15 cellular contexts compared by ENCODE assay signal in the genomic region with DNA sequence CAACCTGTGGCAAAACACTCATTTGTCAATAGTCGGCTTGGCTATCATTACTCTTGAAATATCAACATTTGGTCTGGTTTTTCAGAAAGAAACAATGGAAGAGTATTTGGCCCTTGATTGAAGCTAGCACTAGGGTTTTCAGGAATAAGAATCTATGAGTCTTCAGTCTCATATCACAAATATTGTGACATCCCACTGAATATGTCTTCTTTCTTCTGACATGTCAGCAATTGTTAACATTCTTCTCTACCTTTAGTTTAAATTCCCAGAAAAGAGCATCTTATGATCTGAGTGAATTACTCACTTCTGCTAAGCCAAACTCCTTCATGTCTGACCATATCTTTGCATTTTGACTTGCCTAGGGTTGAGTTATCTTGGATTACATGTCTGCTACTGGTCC.
DNase-seq lines count a peak whose midpoint lies in the region; ATAC-seq and TF ChIP-seq lines count a peak whose summit lies in the region.
"Had no signal": no experiment of that assay in that cellular context is flagged by ENCODE, and none has a peak within 500 bp of the region (broad histone marks: within the 10 kb centered on the region; RNA-seq: fewer than 3 reads in every experiment).

No MANE protein-coding gene starts in this region.

- H3K4me3 ChIP-seq in OCI-LY3 (ENCODE audit: low read length), result no peak overlapping the region
- no peak overlapping the region for H3K4me3 ChIP-seq in neural cell (ENCODE audit: low read length)
- H3K4me3 ChIP-seq: HAP-1 had no signal

- H3K9me3 ChIP-seq in OCI-LY3 (ENCODE audit: insufficient read depth, low read length) (no peaks in the 10 kb centered on the region), neural cell (ENCODE audit: low read length) (no peaks in the 10 kb centered on the region)
- H3K9me3 ChIP-seq: HAP-1 had no signal

- DNase-seq in amniotic epithelial cell (ENCODE audit: low read depth) (peak; percentile 6), chondrocyte (ENCODE audit: low spot score) (no peak), HT-29 (ENCODE audit: low spot score) (no peak)
- no peak for DNase-seq in stimulated activated effector memory CD8-positive, alpha-beta T cell treated with anti-CD3 and anti-CD28 coated beads, Interleukin-12 subunit alpha, Interleukin-12 subunit beta, amount 100 ng/mL, for 72 hours (ENCODE audit: low spot score in 2 of 2)
- DNase-seq: C1 segment of cervical spinal cord; Calu3; CD4-positive, alpha-beta memory T cell; COR-L47; DMS153; DND-41; GOT3; HFFc6 had no signal

- no peak overlapping the region for H3K4me3 Mint-ChIP-seq in chondrocyte (ENCODE audit: unreplicated experiment)
- H3K4me3 Mint-ChIP-seq in stimulated activated effector memory CD8-positive, alpha-beta T cell treated with anti-CD3 and anti-CD28 coated beads, Interleukin-12 subunit alpha, Interleukin-12 subunit beta, amount 100 ng/mL, for 72 hours, result no peak overlapping the region
- H3K4me3 Mint-ChIP-seq: CD4-positive, alpha-beta memory T cell; HFFc6 had no signal

- peaks cover 10% of the 10 kb centered on the region for H3K4me1 ChIP-seq in OCI-LY3 (ENCODE audit: low read length)
- H3K4me1 ChIP-seq: HAP-1 had no signal

- no peak overlapping the region for H3K27ac Mint-ChIP-seq in chondrocyte (ENCODE audit: unreplicated experiment)
- H3K27ac Mint-ChIP-seq in stimulated activated effector memory CD8-positive, alpha-beta T cell treated with anti-CD3 and anti-CD28 coated beads, Interleukin-12 subunit alpha, Interleukin-12 subunit beta, amount 100 ng/mL, for 72 hours, result no peak overlapping the region
- H3K27ac Mint-ChIP-seq: CD4-positive, alpha-beta memory T cell; HFFc6 had no signal

- no peaks in the 10 kb centered on the region for H3K36me3 ChIP-seq in OCI-LY3 (replicated peaks; ENCODE audit: low read depth, low read length)
- no peaks in the 10 kb centered on the region for H3K36me3 ChIP-seq in neural cell (ENCODE audit: insufficient read depth, low read length)
- H3K36me3 ChIP-seq: HAP-1 had no signal

- no peaks in the 10 kb centered on the region for H3K79me2 ChIP-seq in OCI-LY3 (ENCODE audit: low read length)
- no peaks in the 10 kb centered on the region for H3K79me2 ChIP-seq in neural cell (replicated peaks; ENCODE audit: insufficient read depth, low read length)

- H3K27me3 ChIP-seq in OCI-LY3 (ENCODE audit: low read depth, low read length), result no peaks in the 10 kb centered on the region
- no peaks in the 10 kb centered on the region for H3K27me3 ChIP-seq in neural cell (ENCODE audit: insufficient read depth, low read depth, low read length)

- no peak overlapping the region for H3K4me2 ChIP-seq in OCI-LY3 (ENCODE audit: low read length)
- peak overlapping the region; percentile 0 for H3K4me2 ChIP-seq in neural cell (ENCODE audit: low read length)

- TF ChIP-seq CTCF in OCI-LY3 (IDR thresholded peaks at IDR 0.05; ENCODE audit: low read depth, low read length) (no peak), neural cell (IDR thresholded peaks at IDR 0.05; ENCODE audit: poor library complexity, severe bottlenecking) (no peak), chondrocyte (IDR thresholded peaks at IDR 0.05) (no peak)

- TF ChIP-seq RAD21 in neural cell (conservative IDR thresholded peaks at IDR 0.05), result no peak

- no peak overlapping the region for H3K9ac ChIP-seq in OCI-LY3 (ENCODE audit: low read length)
- H3K9ac ChIP-seq in neural cell (ENCODE audit: low read length), result no peak overlapping the region

- H3K36me3 Mint-ChIP-seq in chondrocyte (ENCODE audit: low read depth), result peaks cover 1% of the 10 kb centered on the region
- H3K36me3 Mint-ChIP-seq in stimulated activated effector memory CD8-positive, alpha-beta T cell treated with anti-CD3 and anti-CD28 coated beads, Interleukin-12 subunit alpha, Interleukin-12 subunit beta, amount 100 ng/mL, for 72 hours, result no peaks in the 10 kb centered on the region
- H3K36me3 Mint-ChIP-seq: CD4-positive, alpha-beta memory T cell had no signal

- ATAC-seq in stimulated activated effector memory CD8-positive, alpha-beta T cell treated with anti-CD3 and anti-CD28 coated beads, Interleukin-12 subunit alpha, Interleukin-12 subunit beta, amount 100 ng/mL, for 72 hours, result no peak

- H2AFZ ChIP-seq in OCI-LY3 (ENCODE audit: low read depth, low read length), result no peak overlapping the region
- H2AFZ ChIP-seq in neural cell (ENCODE audit: low read depth, low read length), result no peak overlapping the region

- no peaks in the 10 kb centered on the region for H3F3A ChIP-seq in neural cell (ENCODE audit: insufficient read depth, low read length, poor library complexity, severe bottlenecking)

- no peaks in the 10 kb centered on the region for H3K4me1 Mint-ChIP-seq in chondrocyte (ENCODE audit: low read depth)
- H3K4me1 Mint-ChIP-seq in stimulated activated effector memory CD8-positive, alpha-beta T cell treated with anti-CD3 and anti-CD28 coated beads, Interleukin-12 subunit alpha, Interleukin-12 subunit beta, amount 100 ng/mL, for 72 hours, result no peaks in the 10 kb centered on the region
- H3K4me1 Mint-ChIP-seq: CD4-positive, alpha-beta memory T cell had no signal

- H3K27ac ChIP-seq in OCI-LY3 (ENCODE audit: low read length), result peak overlapping the region; percentile 28; the same call in 1 of the 2 replicates
- H3K27ac ChIP-seq in neural cell (ENCODE audit: low read length), result no peak overlapping the region

- H3K27me3 Mint-ChIP-seq in chondrocyte (ENCODE audit: low read depth), result no peaks in the 10 kb centered on the region
- H3K27me3 Mint-ChIP-seq: CD4-positive, alpha-beta memory T cell had no signal

- H3K9me3 Mint-ChIP-seq in chondrocyte (ENCODE audit: low read depth), result no peaks in the 10 kb centered on the region
- H3K9me3 Mint-ChIP-seq in stimulated activated effector memory CD8-positive, alpha-beta T cell treated with anti-CD3 and anti-CD28 coated beads, Interleukin-12 subunit alpha, Interleukin-12 subunit beta, amount 100 ng/mL, for 72 hours, result peaks cover 24% of the 10 kb centered on the region
- H3K9me3 Mint-ChIP-seq: HFFc6 had no signal

- H3K9me2 ChIP-seq in neural cell (ENCODE audit: insufficient read depth, low read length), result no peaks in the 10 kb centered on the region

- TF ChIP-seq EP300 in neural cell (conservative IDR thresholded peaks at IDR 0.05; ENCODE audit: poor library complexity, severe bottlenecking), result peak; percentile 90

- H4K20me1 ChIP-seq in OCI-LY3 (ENCODE audit: insufficient read depth, low read length) (no peaks in the 10 kb centered on the region), neural cell (ENCODE audit: insufficient read depth) (no peaks in the 10 kb centered on the region)

TF ChIP-seq in neural cell, 6 proteins besides CTCF, POLR2A, EP300 and RAD21:
- TF ChIP-seq, protein P1, sequence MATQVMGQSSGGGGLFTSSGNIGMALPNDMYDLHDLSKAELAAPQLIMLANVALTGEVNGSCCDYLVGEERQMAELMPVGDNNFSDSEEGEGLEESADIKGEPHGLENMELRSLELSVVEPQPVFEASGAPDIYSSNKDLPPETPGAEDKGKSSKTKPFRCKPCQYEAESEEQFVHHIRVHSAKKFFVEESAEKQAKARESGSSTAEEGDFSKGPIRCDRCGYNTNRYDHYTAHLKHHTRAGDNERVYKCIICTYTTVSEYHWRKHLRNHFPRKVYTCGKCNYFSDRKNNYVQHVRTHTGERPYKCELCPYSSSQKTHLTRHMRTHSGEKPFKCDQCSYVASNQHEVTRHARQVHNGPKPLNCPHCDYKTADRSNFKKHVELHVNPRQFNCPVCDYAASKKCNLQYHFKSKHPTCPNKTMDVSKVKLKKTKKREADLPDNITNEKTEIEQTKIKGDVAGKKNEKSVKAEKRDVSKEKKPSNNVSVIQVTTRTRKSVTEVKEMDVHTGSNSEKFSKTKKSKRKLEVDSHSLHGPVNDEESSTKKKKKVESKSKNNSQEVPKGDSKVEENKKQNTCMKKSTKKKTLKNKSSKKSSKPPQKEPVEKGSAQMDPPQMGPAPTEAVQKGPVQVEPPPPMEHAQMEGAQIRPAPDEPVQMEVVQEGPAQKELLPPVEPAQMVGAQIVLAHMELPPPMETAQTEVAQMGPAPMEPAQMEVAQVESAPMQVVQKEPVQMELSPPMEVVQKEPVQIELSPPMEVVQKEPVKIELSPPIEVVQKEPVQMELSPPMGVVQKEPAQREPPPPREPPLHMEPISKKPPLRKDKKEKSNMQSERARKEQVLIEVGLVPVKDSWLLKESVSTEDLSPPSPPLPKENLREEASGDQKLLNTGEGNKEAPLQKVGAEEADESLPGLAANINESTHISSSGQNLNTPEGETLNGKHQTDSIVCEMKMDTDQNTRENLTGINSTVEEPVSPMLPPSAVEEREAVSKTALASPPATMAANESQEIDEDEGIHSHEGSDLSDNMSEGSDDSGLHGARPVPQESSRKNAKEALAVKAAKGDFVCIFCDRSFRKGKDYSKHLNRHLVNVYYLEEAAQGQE (IDR thresholded peaks at IDR 0.05; ENCODE audit: borderline replicate concordance), result peak; percentile 41
- TF ChIP-seq SMC3 (conservative IDR thresholded peaks at IDR 0.05; ENCODE audit: poor library complexity), result no peak
- no peak for TF ChIP-seq EZH2 (IDR thresholded peaks at IDR 0.05; ENCODE audit: borderline replicate concordance, insufficient read depth, low read length, poor library complexity, severe bottlenecking)
- TF ChIP-seq POLR2AphosphoS5 (IDR thresholded peaks at IDR 0.05), result peak; percentile 86
- no peak for TF ChIP-seq MXI1 (conservative IDR thresholded peaks at IDR 0.05; ENCODE audit: poor library complexity, severe bottlenecking)
- no peak for TF ChIP-seq TAF1 (IDR thresholded peaks at IDR 0.05; ENCODE audit: low read depth)
TF ChIP-seq in neural cell: peak in this region for 2.
